ENCODE assay signal across 19 cellular contexts in genomic region chr6:64774881-64775280, GRCh38.
A peak's percentile ranks its signal among the peaks of the same experiment; 100 is the strongest.
DNase-seq lines count a peak whose midpoint lies in the region; ATAC-seq, FAIRE-seq and TF ChIP-seq lines count a peak whose summit lies in the region.
"Had no signal": no experiment of that assay in that cellular context is flagged by ENCODE, and none has a peak within 500 bp of the region (broad histone marks: within the 10 kb centered on the region; RNA-seq: fewer than 3 reads in every experiment).

No MANE protein-coding gene starts in this region.

- peak; percentile 42 for DNase-seq in LNCaP clone FGC (ENCODE audit: low read depth)
- no peak for DNase-seq in H1 (ENCODE audit: low read depth in 1 of 2, low spot score in 2 of 2)
- DNase-seq in OCI-LY7 (ENCODE audit: low spot score): no peak
- no peak for DNase-seq in activated T-helper 1 cell treated with anti-CD3 and anti-CD28 coated beads, Interleukin-12 subunit alpha, Interleukin-12 subunit beta, Interleukin-2, Interleukin-4 antibody, amounts not matched to agents 30 ng/mL and 10 ng/mL and 1 ng/mL, durations not matched to agents 14 hours and 24 hours and 36 hours (ENCODE audit: low spot score)
- no peak for DNase-seq in left lung
- DNase-seq in nucleus accumbens (lab: John Stamatoyannopoulos, UW): no peak
- DNase-seq: ACHN; AML-193; Caco-2; CD4-positive, alpha-beta T cell; H9 had no signal

- 57% methylated on average over 4 of the region's 4 CpGs; no CpG with 5 or more reads in 1 of the 2 experiments for WGBS in H1 (ENCODE audit: extremely low coverage in 1 of 2, insufficient coverage in 1 of 2, insufficient read length in 1 of 2, insufficient replicate concordance in 2 of 2, low coverage in 1 of 2, low lambda C conversion rate in 2 of 2, missing lambda C conversion rate in 1 of 2), 2 experiments

- no peak for ATAC-seq in left lung
- ATAC-seq: GM23338 had no signal

- no peaks in the 10 kb centered on the region for H3K9me3 ChIP-seq in HEK293 (ENCODE audit: control insufficient read depth, insufficient read depth, low read depth, low read length)
- no peaks in the 10 kb centered on the region; the same call in 1 of the 2 replicates for H3K9me3 ChIP-seq in OCI-LY3 (ENCODE audit: insufficient read depth, low read length)
- H3K9me3 ChIP-seq in H1 (ENCODE audit: insufficient read depth in 2 of 2, low read depth in 1 of 2, low read length in 1 of 2): peaks cover 0 to 5% of the 10 kb centered on the region in 2 experiments; a peak in 2 of 4 replicates
- H3K9me3 ChIP-seq in OCI-LY7 (ENCODE audit: low read length): no peaks in the 10 kb centered on the region
- peaks cover 0 to 14% of the 10 kb centered on the region in 2 donors for H3K9me3 ChIP-seq in left lung
- H3K9me3 ChIP-seq: Caco-2 had no signal

- no peaks in the 10 kb centered on the region for H3K4me1 Mint-ChIP-seq in activated T-helper 1 cell treated with anti-CD3 and anti-CD28 coated beads, Interleukin-12 subunit alpha, Interleukin-12 subunit beta, Interleukin-2, Interleukin-4 antibody, amounts not matched to agents 30 ng/mL and 10 ng/mL and 1 ng/mL, durations not matched to agents 14 hours and 24 hours and 36 hours (ENCODE audit: low read depth)

- no peak overlapping the region for H4K5ac ChIP-seq in H1 (ENCODE audit: insufficient read length, low read depth, low read length)

- H2BK5ac ChIP-seq in H1 (ENCODE audit: low read depth, low read length): no peak overlapping the region

- no peak overlapping the region for H4K91ac ChIP-seq in H1 (replicated peaks; ENCODE audit: insufficient read length, low read length)

- intact Hi-C loops in OCI-LY7 (cut with micrococcal nuclease; ENCODE audit: unreplicated experiment): no loop called here
- intact Hi-C loops in activated T-helper 1 cell treated with anti-CD3 and anti-CD28 coated beads, Interleukin-12 subunit alpha, Interleukin-12 subunit beta, Interleukin-2, Interleukin-4 antibody, amounts not matched to agents 30 ng/mL and 10 ng/mL and 1 ng/mL, durations not matched to agents 14 hours and 24 hours and 36 hours (cut with micrococcal nuclease): no loop called here
- intact Hi-C loops in left lung (cut with DNase I): no loop called here

- no peak overlapping the region for H2BK12ac ChIP-seq in H1 (ENCODE audit: low read depth, low read length)

- no TSS peak for BruUV-seq in OCI-LY7 (replicated peaks; lab: Mats Ljungman, UMichigan)

- H3K27ac Mint-ChIP-seq in activated T-helper 1 cell treated with anti-CD3 and anti-CD28 coated beads, Interleukin-12 subunit alpha, Interleukin-12 subunit beta, Interleukin-2, Interleukin-4 antibody, amounts not matched to agents 30 ng/mL and 10 ng/mL and 1 ng/mL, durations not matched to agents 14 hours and 24 hours and 36 hours: no peak overlapping the region
- H3K27ac Mint-ChIP-seq: CD4-positive, alpha-beta T cell; GM23338; H9 had no signal

- TF ChIP-seq CTCF in HEK293 (tag by site-specific recombination; IDR thresholded peaks at IDR 0.05): no peak
- no peak for TF ChIP-seq CTCF in LNCaP clone FGC (IDR thresholded peaks at IDR 0.05; ENCODE audit: control insufficient read depth, extremely low read depth, insufficient read depth)
- no peak for TF ChIP-seq CTCF in OCI-LY3 (IDR thresholded peaks at IDR 0.05; ENCODE audit: low read depth, low read length)
- TF ChIP-seq CTCF in H1 (IDR thresholded peaks at IDR 0.05; ENCODE audit: control extremely low read depth in 1 of 3, insufficient read depth in 1 of 3, low read depth in 1 of 3, low read length in 3 of 3): no peak
- no peak for TF ChIP-seq CTCF in OCI-LY7 (conservative IDR thresholded peaks at IDR 0.05; ENCODE audit: low read length)
- TF ChIP-seq CTCF in left lung (IDR thresholded peaks at IDR 0.05): no peak

- no peak overlapping the region for H3K56ac ChIP-seq in H1 (replicated peaks; ENCODE audit: insufficient read length, low read depth, low read length)

- H2BK15ac ChIP-seq in H1 (ENCODE audit: low read length): no peak overlapping the region

- POLR2A ChIA-PET in HEK293 (lab: Yijun Ruan, JAX) (no interaction called here), H1 (lab: Charles Lee; ENCODE audit: partially characterized antibody) (no interaction called here), OCI-LY7 (lab: Charles Lee) (no interaction called here)

- H3K79me2 ChIP-seq in OCI-LY3 (ENCODE audit: low read length): no peaks in the 10 kb centered on the region
- H3K79me2 ChIP-seq in H1 (ENCODE audit: control insufficient read depth in 1 of 2, insufficient read depth in 2 of 2, low read length in 2 of 2): no peaks in the 10 kb centered on the region
- no peaks in the 10 kb centered on the region for H3K79me2 ChIP-seq in OCI-LY7 (ENCODE audit: insufficient read depth, low read depth, low read length)

- no peaks in the 10 kb centered on the region for H3K9me2 ChIP-seq in OCI-LY7 (ENCODE audit: insufficient read depth, low read length)

- H2AK5ac ChIP-seq in H1 (ENCODE audit: low read depth, low read length): no peak overlapping the region

- H3K4me3 Mint-ChIP-seq in activated T-helper 1 cell treated with anti-CD3 and anti-CD28 coated beads, Interleukin-12 subunit alpha, Interleukin-12 subunit beta, Interleukin-2, Interleukin-4 antibody, amounts not matched to agents 30 ng/mL and 10 ng/mL and 1 ng/mL, durations not matched to agents 14 hours and 24 hours and 36 hours: no peak overlapping the region
- H3K4me3 Mint-ChIP-seq: CD4-positive, alpha-beta T cell; GM23338; H9 had no signal

- no peak overlapping the region for H2BK120ac ChIP-seq in H1 (replicated peaks; ENCODE audit: low read depth, low read length)

- H3K4me1 ChIP-seq in HEK293 (ENCODE audit: control insufficient read depth, insufficient read depth, low read length) (no peaks in the 10 kb centered on the region), OCI-LY3 (ENCODE audit: low read length) (no peaks in the 10 kb centered on the region), H1 (replicated peaks in 1 of 4; ENCODE audit: control insufficient read depth in 3 of 4, insufficient read depth in 4 of 4, low read length in 3 of 4) (no peaks in the 10 kb centered on the region), OCI-LY7 (ENCODE audit: insufficient read depth, low read length, poor library complexity, severe bottlenecking) (no peaks in the 10 kb centered on the region), left lung (no peaks in the 10 kb centered on the region)
- H3K4me1 ChIP-seq: Caco-2 had no signal

- H3K27ac ChIP-seq in HEK293 (ENCODE audit: extremely low read depth, low read depth, low read length) (no peak overlapping the region), OCI-LY3 (ENCODE audit: low read length) (no peak overlapping the region), H1 (ENCODE audit: low read depth, low read length) (no peak overlapping the region), OCI-LY7 (ENCODE audit: low read depth, low read length, poor library complexity, severe bottlenecking) (no peak overlapping the region), left lung (no peak overlapping the region)
- H3K27ac ChIP-seq: C4-2B had no signal

- no peak for TF ChIP-seq POLR2A in H1 (IDR thresholded peaks at IDR 0.05; ENCODE audit: control extremely low read depth in 1 of 2, low read depth in 2 of 2, low read length in 2 of 2)

- H3K9ac ChIP-seq in OCI-LY3 (ENCODE audit: low read length): no peak overlapping the region
- H3K9ac ChIP-seq in H1 (replicated peaks in 1 of 4; ENCODE audit: extremely low read depth in 1 of 4, low read depth in 3 of 4, low read length in 3 of 4): no peak overlapping the region

- no peaks in the 10 kb centered on the region for H3K36me3 Mint-ChIP-seq in activated T-helper 1 cell treated with anti-CD3 and anti-CD28 coated beads, Interleukin-12 subunit alpha, Interleukin-12 subunit beta, Interleukin-2, Interleukin-4 antibody, amounts not matched to agents 30 ng/mL and 10 ng/mL and 1 ng/mL, durations not matched to agents 14 hours and 24 hours and 36 hours (ENCODE audit: low read depth)

- no peaks in the 10 kb centered on the region for H3K27me3 Mint-ChIP-seq in activated T-helper 1 cell treated with anti-CD3 and anti-CD28 coated beads, Interleukin-12 subunit alpha, Interleukin-12 subunit beta, Interleukin-2, Interleukin-4 antibody, amounts not matched to agents 30 ng/mL and 10 ng/mL and 1 ng/mL, durations not matched to agents 14 hours and 24 hours and 36 hours (ENCODE audit: insufficient read depth)
- H3K27me3 Mint-ChIP-seq: CD4-positive, alpha-beta T cell had no signal

- H3K4me2 ChIP-seq in OCI-LY3 (ENCODE audit: low read length) (no peak overlapping the region), H1 (ENCODE audit: insufficient read depth in 1 of 2, low read depth in 2 of 2, low read length in 2 of 2) (no peak overlapping the region), OCI-LY7 (ENCODE audit: low read length) (no peak overlapping the region)
- H3K4me2 ChIP-seq: GM23338 had no signal

- no peaks in the 10 kb centered on the region for H4K20me1 ChIP-seq in OCI-LY3 (ENCODE audit: insufficient read depth, low read length)
- H4K20me1 ChIP-seq in H1 (replicated peaks in 1 of 2; ENCODE audit: control insufficient read depth in 1 of 2, insufficient read depth in 2 of 2, low read length in 2 of 2): no peaks in the 10 kb centered on the region
- no peaks in the 10 kb centered on the region for H4K20me1 ChIP-seq in OCI-LY7 (ENCODE audit: insufficient read depth, low read length)

- no peaks in the 10 kb centered on the region for H3K36me3 ChIP-seq in HEK293 (ENCODE audit: control insufficient read depth in 2 of 2, insufficient read depth in 1 of 2, low read length in 2 of 2)
- no peaks in the 10 kb centered on the region for H3K36me3 ChIP-seq in OCI-LY3 (replicated peaks; ENCODE audit: low read depth, low read length)
- no peaks in the 10 kb centered on the region for H3K36me3 ChIP-seq in H1 (ENCODE audit: control insufficient read depth in 2 of 4, insufficient read depth in 4 of 4, low read length in 3 of 4)
- H3K36me3 ChIP-seq in OCI-LY7 (ENCODE audit: insufficient read depth, low read length): no peaks in the 10 kb centered on the region
- H3K36me3 ChIP-seq in left lung: no peaks in the 10 kb centered on the region

- no peaks in the 10 kb centered on the region for H3K79me1 ChIP-seq in H1 (ENCODE audit: low read depth, low read length)

- H3K4me3 ChIP-seq in HEK293 (ENCODE audit: low read depth, low read length) (no peak overlapping the region), LNCaP clone FGC (ENCODE audit: low read depth, low read length) (no peak overlapping the region), OCI-LY3 (ENCODE audit: low read length) (no peak overlapping the region), H1 (ENCODE audit: extremely low read depth in 1 of 4, insufficient read depth in 2 of 4, low read depth in 3 of 4, low read length in 4 of 4) (no peak overlapping the region), OCI-LY7 (ENCODE audit: low read depth, low read length, poor library complexity, severe bottlenecking) (no peak overlapping the region), left lung (no peak overlapping the region)
- H3K4me3 ChIP-seq: GM23338 had no signal

- no peak overlapping the region for H3K14ac ChIP-seq in H1 (ENCODE audit: insufficient read length)

- no peak for FAIRE-seq in H1 (lab: Jason Lieb, UNC)
- FAIRE-seq: A204.1, D721Med, G401.6, GM12891 had no signal

- H2AFZ ChIP-seq in OCI-LY3 (ENCODE audit: low read depth, low read length) (0 out of 2 replicates have a peak overlapping the region, but pooled peaks have one; percentile 26), H1 (ENCODE audit: low read length) (peak overlapping the region; percentile 64; the same call in 1 of the 2 replicates), OCI-LY7 (ENCODE audit: low read length) (no peak overlapping the region)
- H2AFZ ChIP-seq: GM23338 had no signal

- H3K4ac ChIP-seq in H1 (replicated peaks; ENCODE audit: insufficient read length, low read depth, low read length): no peak overlapping the region

- TF ChIP-seq RAD21 in H1 (IDR thresholded peaks at IDR 0.05 in 1 of 2, conservative IDR thresholded peaks at IDR 0.05 in 1 of 2; ENCODE audit: low read depth in 2 of 2, low read length in 2 of 2): no peak

- no peak for TF ChIP-seq EP300 in H1 (IDR thresholded peaks at IDR 0.05; ENCODE audit: borderline replicate concordance in 1 of 2, low read depth in 2 of 2, low read length in 2 of 2)

- H2BK20ac ChIP-seq in H1 (ENCODE audit: low read length): no peak overlapping the region

- peaks cover 3% of the 10 kb centered on the region for H3K9me3 Mint-ChIP-seq in activated T-helper 1 cell treated with anti-CD3 and anti-CD28 coated beads, Interleukin-12 subunit alpha, Interleukin-12 subunit beta, Interleukin-2, Interleukin-4 antibody, amounts not matched to agents 30 ng/mL and 10 ng/mL and 1 ng/mL, durations not matched to agents 14 hours and 24 hours and 36 hours

- CTCF ChIA-PET in HEK293 (lab: Yijun Ruan, JAX) (no interaction called here), H1 (lab: Charles Lee; ENCODE audit: partially characterized antibody) (no interaction called here), OCI-LY7 (lab: Charles Lee; ENCODE audit: unreplicated experiment) (no interaction called here)

- no peaks in the 10 kb centered on the region for H3K23me2 ChIP-seq in H1 (ENCODE audit: low read depth, low read length)

- H3K23ac ChIP-seq in H1 (ENCODE audit: insufficient read length): no peak overlapping the region

- H3K27me3 ChIP-seq in OCI-LY3 (ENCODE audit: low read depth, low read length) (no peaks in the 10 kb centered on the region), H1 (replicated peaks in 1 of 4; ENCODE audit: control insufficient read depth in 3 of 4, extremely low read depth in 1 of 4, insufficient read depth in 3 of 4, low read length in 3 of 4) (no peaks in the 10 kb centered on the region), left lung (no peaks in the 10 kb centered on the region)

- no peak overlapping the region for H3K18ac ChIP-seq in H1 (ENCODE audit: extremely low read depth, low read length)

- H4K8ac ChIP-seq in H1 (ENCODE audit: extremely low read depth, insufficient read depth, low read length): no peak overlapping the region
